ENCODE assay signal across 19 cellular contexts in the genomic region with DNA sequence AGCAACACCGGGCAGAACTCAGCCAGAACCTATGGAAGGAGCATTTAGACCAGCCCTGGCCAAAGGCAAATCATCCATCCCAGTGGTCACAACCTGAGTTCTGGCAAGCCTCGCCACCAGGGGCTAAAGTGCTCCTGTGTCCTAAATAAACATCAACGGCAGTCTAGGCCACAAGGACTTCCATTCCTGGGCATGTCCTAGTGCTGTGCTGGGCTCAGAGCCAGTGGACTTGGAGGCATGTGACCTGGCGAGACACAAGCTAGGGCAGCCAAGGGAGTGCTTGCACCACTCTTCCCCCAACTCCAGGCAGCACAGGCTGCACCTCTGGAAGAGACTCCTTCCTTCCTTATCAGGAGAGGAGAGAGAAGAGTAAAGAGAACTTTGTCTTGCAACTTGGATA.
DNase-seq lines count a peak whose midpoint lies in the region; ATAC-seq and TF ChIP-seq lines count a peak whose summit lies in the region.
"Had no signal": no experiment of that assay in that cellular context is flagged by ENCODE, and none has a peak within 500 bp of the region (broad histone marks: within the 10 kb centered on the region; RNA-seq: fewer than 3 reads in every experiment).

No MANE protein-coding gene starts in this region.

- no peaks in the 10 kb centered on the region for H3K27me3 Mint-ChIP-seq in glutamatergic neuron (ENCODE audit: unreplicated experiment)
- H3K27me3 Mint-ChIP-seq in H9 (ENCODE audit: low read depth) = no peaks in the 10 kb centered on the region
- H3K27me3 Mint-ChIP-seq: B cell had no signal

- no peaks in the 10 kb centered on the region for H4K20me1 ChIP-seq in H9 (ENCODE audit: control insufficient read depth, insufficient read depth, insufficient read length)

- H3K36me3 ChIP-seq in right lobe of liver = no peaks in the 10 kb centered on the region
- no peaks in the 10 kb centered on the region for H3K36me3 ChIP-seq in thoracic aorta
- H3K36me3 ChIP-seq: SJSA1 had no signal

- no peak overlapping the region for H3K4ac ChIP-seq in H9 (ENCODE audit: low read depth, low read length)

- H3K27ac ChIP-seq in right lobe of liver (no peak overlapping the region), thoracic aorta (peak overlapping the region; percentile 79), H9 (ENCODE audit: insufficient read length, low read depth, low read length) (no peak overlapping the region)
- H3K27ac ChIP-seq: KMS-11, SJSA1 had no signal

- H3K4me1 ChIP-seq in right lobe of liver (no peaks in the 10 kb centered on the region), thoracic aorta (ENCODE audit: control insufficient read depth in 1 of 2, low read depth in 2 of 2) (peaks cover 31 to 67% of the 10 kb centered on the region in 2 donors), H9 (ENCODE audit: insufficient read depth, low read length) (no peaks in the 10 kb centered on the region)
- H3K4me1 ChIP-seq: SJSA1 had no signal

- no peak overlapping the region for H3T11ph ChIP-seq in H9 (ENCODE audit: low read length)

- H4K91ac ChIP-seq in H9 (ENCODE audit: insufficient read length, low read depth, low read length) = no peak overlapping the region

- no peak overlapping the region for H3K4me3 Mint-ChIP-seq in glutamatergic neuron (ENCODE audit: unreplicated experiment)
- H3K4me3 Mint-ChIP-seq in H9 = no peak overlapping the region
- H3K4me3 Mint-ChIP-seq: B cell; CD4-positive, alpha-beta T cell had no signal

- WGBS in right lobe of liver (ENCODE audit: insufficient coverage, low coverage, low lambda C conversion rate, missing lambda C conversion rate) = 17% methylated on average over 2 of the region's 4 CpGs
- no CpG with 5 or more reads among the region's 4 CpGs for WGBS in H9 (ENCODE audit: extremely low coverage, insufficient read length, low lambda C conversion rate)

- no peak overlapping the region for H3K18ac ChIP-seq in H9 (ENCODE audit: insufficient read length, low read depth, low read length)

- H3K4me2 ChIP-seq in H9 (ENCODE audit: insufficient read depth, insufficient read length, low read length) = no peak overlapping the region
- H3K4me2 ChIP-seq: KMS-11 had no signal

- no peak overlapping the region for H3K23ac ChIP-seq in H9 (ENCODE audit: insufficient read length, low read depth, low read length)

- H3K27me3 ChIP-seq in right lobe of liver (no peaks in the 10 kb centered on the region), thoracic aorta (replicated peaks; ENCODE audit: insufficient read depth) (no peaks in the 10 kb centered on the region), H9 (ENCODE audit: insufficient read depth, low read length) (no peaks in the 10 kb centered on the region)
- H3K27me3 ChIP-seq: SJSA1 had no signal

- no peaks in the 10 kb centered on the region for H3K9me3 ChIP-seq in right lobe of liver
- no peaks in the 10 kb centered on the region for H3K9me3 ChIP-seq in thoracic aorta
- H3K9me3 ChIP-seq in H9 (ENCODE audit: control insufficient read depth, low read depth, low read length) = no peaks in the 10 kb centered on the region
- H3K9me3 ChIP-seq: SJSA1 had no signal

- no peak overlapping the region for H2BK120ac ChIP-seq in H9 (ENCODE audit: low read depth, low read length, poor library complexity, severe bottlenecking)

- H3K56ac ChIP-seq in H9 (ENCODE audit: insufficient read length, low read depth, low read length) = no peak overlapping the region

- DNase-seq in RPMI7951 (ENCODE audit: low read depth) = peak; percentile 24
- peak in 23 of 42 donors; percentile 17 to 64 (median 40) for DNase-seq in head of caudate nucleus
- DNase-seq in right lobe of liver = peak; percentile 25 to 74 (median 74)
- DNase-seq in thoracic aorta (ENCODE audit: low spot score) = peak; percentile 43
- DNase-seq in NCI-H2107 (lab: John Stamatoyannopoulos, UW) = no peak
- DNase-seq in glutamatergic neuron = no peak
- no peak for DNase-seq in H9
- DNase-seq in dedifferentiated amniotic fluid mesenchymal stem cell (ENCODE audit: extremely low spot score) = no peak
- DNase-seq: ACHN; CD4-positive, alpha-beta T cell; DND-41; GF-D8; NCI-H1105 treated with DMSO at 0.1 percent for 48 hours; NCI-H187 treated with DMSO at 0.1 percent for 48 hours; NCI-H524 treated with DMSO at 0.1 percent for 48 hours; RPMI8226 had no signal

- H4K5ac ChIP-seq in H9 (ENCODE audit: insufficient read length, low read depth, low read length) = no peak overlapping the region

- H3K4me3 ChIP-seq in right lobe of liver (no peak overlapping the region), thoracic aorta (no peak overlapping the region)
- H3K4me3 ChIP-seq: SJSA1 had no signal

- no peak overlapping the region for H3K27ac Mint-ChIP-seq in glutamatergic neuron (ENCODE audit: unreplicated experiment)
- no peak overlapping the region for H3K27ac Mint-ChIP-seq in H9
- H3K27ac Mint-ChIP-seq: B cell; CD4-positive, alpha-beta T cell had no signal

- intact Hi-C loops in head of caudate nucleus (cut with DNase I) = no loop called here
- intact Hi-C loops in right lobe of liver (cut with DNase I) = no loop called here

- H2BK12ac ChIP-seq in H9 (ENCODE audit: insufficient read length, low read depth, low read length) = no peak overlapping the region

- H2BK15ac ChIP-seq in H9 (ENCODE audit: low read depth, low read length) = no peak overlapping the region

- H3K79me1 ChIP-seq in H9 (ENCODE audit: insufficient read depth, low read depth, low read length, poor library complexity, severe bottlenecking) = no peaks in the 10 kb centered on the region

- H3K4me1 Mint-ChIP-seq in glutamatergic neuron (ENCODE audit: low read depth, unreplicated experiment) (no peaks in the 10 kb centered on the region), H9 (no peaks in the 10 kb centered on the region)
- H3K4me1 Mint-ChIP-seq: B cell had no signal

- no peak overlapping the region for H2BK5ac ChIP-seq in H9 (ENCODE audit: insufficient read length, low read length)

- ATAC-seq in right lobe of liver (peak in 3 of 4 donors; percentile 48 to 94 (median 51)), thoracic aorta (ENCODE audit: insufficient number of reproducible peaks, low FRiP score, low read depth) (peak; percentile 68)

- H3K23me2 ChIP-seq in H9 (ENCODE audit: insufficient read length, low read depth, low read length, poor library complexity, severe bottlenecking) = no peaks in the 10 kb centered on the region

- no peaks in the 10 kb centered on the region for H3K79me2 ChIP-seq in H9 (ENCODE audit: insufficient read depth, low read length)

- TF ChIP-seq POLR2A in right lobe of liver (IDR thresholded peaks at IDR 0.05) = no peak

- no peak overlapping the region for H2BK20ac ChIP-seq in H9 (ENCODE audit: low read depth, low read length, poor library complexity, severe bottlenecking)

- no peak overlapping the region for H4K8ac ChIP-seq in H9 (replicated peaks; ENCODE audit: insufficient read length, low read depth, low read length)

- no peaks in the 10 kb centered on the region for H3K36me3 Mint-ChIP-seq in glutamatergic neuron (ENCODE audit: unreplicated experiment)
- H3K36me3 Mint-ChIP-seq in H9 (ENCODE audit: insufficient read depth in 1 of 3, low read depth in 3 of 3) = peaks cover 11 to 17% (median 15%) of the 10 kb centered on the region in 3 experiments

- H3K9me3 Mint-ChIP-seq in glutamatergic neuron (ENCODE audit: unreplicated experiment) (peaks cover 1% of the 10 kb centered on the region), H9 (no peaks in the 10 kb centered on the region)
- H3K9me3 Mint-ChIP-seq: CD4-positive, alpha-beta T cell had no signal

- no peak overlapping the region for H2AK5ac ChIP-seq in H9 (ENCODE audit: insufficient read length, low read length)

- H3K9ac ChIP-seq in H9 (ENCODE audit: extremely low read depth, insufficient read length, low read length) = no peak overlapping the region
- H3K9ac ChIP-seq: KMS-11 had no signal

- no peak overlapping the region for H2AFZ ChIP-seq in H9 (ENCODE audit: low read length)

- no peak overlapping the region for H3K14ac ChIP-seq in H9 (ENCODE audit: insufficient read depth, low read length)

- TF ChIP-seq CTCF in right lobe of liver (IDR thresholded peaks at IDR 0.05) (no peak), thoracic aorta (IDR thresholded peaks at IDR 0.05) (no peak), glutamatergic neuron (IDR thresholded peaks at IDR 0.05; ENCODE audit: partially characterized antibody, unreplicated experiment) (no peak), H9 (conservative IDR thresholded peaks at IDR 0.05) (no peak)

Comparison
In these comparisons a context has a peak if more than half of its experiments do, and no peak if none do; other contexts are left out.
1. DNase-seq: peak in RPMI7951 (single experiment), head of caudate nucleus (23 of 42), right lobe of liver (3 of 3) and thoracic aorta (single experiment); none in NCI-H2107 (single experiment), glutamatergic neuron (single experiment), H9 (single experiment) and dedifferentiated amniotic fluid mesenchymal stem cell (single experiment).
2. H3K27ac ChIP-seq: peak in thoracic aorta (2 of 2); none in right lobe of liver (0 of 3) and H9 (single experiment).